In the genomic region with DNA sequence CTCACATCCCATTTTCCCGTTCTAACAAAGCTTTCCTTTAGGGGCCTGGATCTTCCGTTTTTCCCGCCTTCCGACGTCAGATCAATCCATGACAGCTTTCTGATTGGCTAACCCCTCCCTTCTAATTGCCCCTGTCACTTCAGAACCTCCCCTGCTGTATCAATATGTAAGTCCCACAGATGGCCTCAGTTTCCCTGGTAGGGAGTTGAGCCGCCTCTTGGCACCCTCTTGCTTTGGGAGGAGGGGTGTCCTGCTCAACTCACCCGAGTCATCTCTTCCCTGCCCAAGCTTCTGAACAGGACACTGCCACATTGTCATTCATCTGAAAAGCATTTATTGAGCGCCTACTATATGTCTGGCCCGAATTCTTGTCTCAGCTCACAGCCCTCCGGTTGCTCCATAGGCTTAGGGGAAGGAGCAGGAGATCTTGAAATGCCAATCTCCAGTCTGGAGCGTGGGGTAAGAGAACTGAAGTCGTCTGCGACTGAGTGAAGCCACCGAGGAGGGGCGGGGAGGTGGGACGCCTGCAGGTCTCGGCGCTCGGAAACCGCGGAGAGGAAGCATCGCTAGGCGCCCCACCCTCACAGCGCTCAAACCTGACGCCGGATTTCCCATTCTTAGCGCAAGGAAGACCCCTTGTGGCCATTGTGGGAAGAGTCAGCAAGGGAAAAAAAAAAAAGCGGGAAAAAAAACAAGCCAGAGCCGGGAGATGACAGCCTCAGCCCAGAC, we compare ENCODE assay signal across 1 cellular context.
TF ChIP-seq lines count a peak whose summit lies in the region.

No MANE protein-coding gene starts in this region.

TF ChIP-seq in K562, 482 proteins besides CTCF, POLR2A, EP300 and RAD21 (continues in another document):
- TF ChIP-seq CXXC5 (CRISPR knock-in tag; IDR thresholded peaks at IDR 0.05) (peak; percentile 72), TAL1 (IDR thresholded peaks at IDR 0.05) (no peak; the same call in 1 of the 2 replicates), ZNF239 (CRISPR knock-in tag; IDR thresholded peaks at IDR 0.05) (no peak), L3MBTL2 (IDR thresholded peaks at IDR 0.05) (peak; percentile 88), HMGN3 (IDR thresholded peaks at IDR 0.05; ENCODE audit: borderline replicate concordance, extremely low read depth, insufficient read length, low read depth, low read length) (peak; percentile 23), PHF21A (IDR thresholded peaks at IDR 0.05; ENCODE audit: borderline replicate concordance, low read depth) (peak; percentile 74; the same call in 1 of the 2 replicates), PKNOX1 (IDR thresholded peaks at IDR 0.05) (peak; percentile 64), SMARCA4 (IDR thresholded peaks at IDR 0.05) (peak; percentile 28; the same call in 1 of the 2 replicates), JUND (IDR thresholded peaks at IDR 0.05; ENCODE audit: borderline replicate concordance, low read depth, low read length) (peak; percentile 71), JUND (tag; IDR thresholded peaks at IDR 0.05; ENCODE audit: borderline replicate concordance, low read depth, low read length) (no peak; the same call in 2 of the 3 replicates), ZNF174 (CRISPR knock-in tag; IDR thresholded peaks at IDR 0.05) (no peak), BMI1 (IDR thresholded peaks at IDR 0.05; ENCODE audit: low read length) (0 out of 2 replicates have a peak, but pooled peaks have one; percentile 51), SMARCA5 (IDR thresholded peaks at IDR 0.05) (peak; percentile 2; the same call in 1 of the 2 replicates), ZSCAN32 (CRISPR knock-in tag; IDR thresholded peaks at IDR 0.05) (0 out of 2 replicates have a peak, but pooled peaks have one; percentile 27), ELF1 (tag; IDR thresholded peaks at IDR 0.05) (peak; percentile 22; the same call in 1 of the 2 replicates), ZFP1 (CRISPR knock-in tag; IDR thresholded peaks at IDR 0.05) (no peak), KDM5B (IDR thresholded peaks at IDR 0.05; ENCODE audit: insufficient replicate concordance, low read depth, low read length) (no peak), HCFC1 (IDR thresholded peaks at IDR 0.05; ENCODE audit: low read depth, low read length) (peak; percentile 42; the same call in 1 of the 2 replicates), ZHX1 (conservative IDR thresholded peaks at IDR 0.05; ENCODE audit: low read length) (no peak), PYGO2 (tag; IDR thresholded peaks at IDR 0.05) (no peak), GABPA (tag; conservative IDR thresholded peaks at IDR 0.05; ENCODE audit: low read depth) (0 out of 2 replicates have a peak, but pooled peaks have one; percentile 21), RB1 (IDR thresholded peaks at IDR 0.05; ENCODE audit: low read depth) (peak; percentile 99), SMARCE1 (IDR thresholded peaks at IDR 0.05) (no peak), TAF7 (tag; IDR thresholded peaks at IDR 0.05) (no peak), KDM1A (IDR thresholded peaks at IDR 0.05) (0 out of 4 replicates have a peak, but pooled peaks of 1 of the 2 experiments have one; percentile 2), ETV1 (tag; conservative IDR thresholded peaks at IDR 0.05; ENCODE audit: low read depth) (peak; percentile 44; the same call in 1 of the 2 replicates), MAZ (CRISPR knock-in tag; conservative IDR thresholded peaks at IDR 0.05 in 1 of 2, IDR thresholded peaks at IDR 0.05 in 1 of 2) (peak; percentile 62 to 88), BCLAF1 (IDR thresholded peaks at IDR 0.05; ENCODE audit: borderline replicate concordance in 1 of 2, control insufficient read depth in 1 of 2, low read depth in 2 of 2, low read length in 1 of 2) (no peak), CTCFL (IDR thresholded peaks at IDR 0.05; ENCODE audit: borderline replicate concordance, insufficient read depth, low read depth, low read length, poor library complexity, severe bottlenecking) (peak; percentile 26), GATAD2A (IDR thresholded peaks at IDR 0.05) (peak; percentile 45; the same call in 1 of the 2 replicates), NR1H2 (CRISPR knock-in tag; IDR thresholded peaks at IDR 0.05) (peak; percentile 22; the same call in 1 of the 2 replicates), KLF13 (tag; IDR thresholded peaks at IDR 0.05; ENCODE audit: borderline replicate concordance, low read depth) (peak; percentile 14; the same call in 1 of the 2 replicates), MNT (conservative IDR thresholded peaks at IDR 0.05) (0 out of 4 replicates have a peak, but pooled peaks of 1 of the 2 experiments have one; percentile 12)
- TF ChIP-seq, protein P1, sequence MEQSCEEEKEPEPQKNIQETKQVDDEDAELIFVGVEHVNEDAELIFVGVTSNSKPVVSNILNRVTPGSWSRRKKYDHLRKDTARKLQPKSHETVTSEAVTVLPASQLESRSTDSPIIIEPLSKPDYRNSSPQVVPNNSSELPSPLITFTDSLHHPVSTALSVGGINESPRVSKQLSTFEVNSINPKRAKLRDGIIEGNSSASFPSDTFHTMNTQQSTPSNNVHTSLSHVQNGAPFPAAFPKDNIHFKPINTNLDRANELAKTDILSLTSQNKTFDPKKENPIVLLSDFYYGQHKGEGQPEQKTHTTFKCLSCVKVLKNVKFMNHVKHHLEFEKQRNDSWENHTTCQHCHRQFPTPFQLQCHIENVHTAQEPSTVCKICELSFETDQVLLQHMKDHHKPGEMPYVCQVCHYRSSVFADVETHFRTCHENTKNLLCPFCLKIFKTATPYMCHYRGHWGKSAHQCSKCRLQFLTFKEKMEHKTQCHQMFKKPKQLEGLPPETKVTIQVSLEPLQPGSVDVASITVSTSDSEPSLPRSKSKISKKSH (CRISPR knock-in tag; IDR thresholded peaks at IDR 0.05) = no peak
- TF ChIP-seq, protein P2, sequence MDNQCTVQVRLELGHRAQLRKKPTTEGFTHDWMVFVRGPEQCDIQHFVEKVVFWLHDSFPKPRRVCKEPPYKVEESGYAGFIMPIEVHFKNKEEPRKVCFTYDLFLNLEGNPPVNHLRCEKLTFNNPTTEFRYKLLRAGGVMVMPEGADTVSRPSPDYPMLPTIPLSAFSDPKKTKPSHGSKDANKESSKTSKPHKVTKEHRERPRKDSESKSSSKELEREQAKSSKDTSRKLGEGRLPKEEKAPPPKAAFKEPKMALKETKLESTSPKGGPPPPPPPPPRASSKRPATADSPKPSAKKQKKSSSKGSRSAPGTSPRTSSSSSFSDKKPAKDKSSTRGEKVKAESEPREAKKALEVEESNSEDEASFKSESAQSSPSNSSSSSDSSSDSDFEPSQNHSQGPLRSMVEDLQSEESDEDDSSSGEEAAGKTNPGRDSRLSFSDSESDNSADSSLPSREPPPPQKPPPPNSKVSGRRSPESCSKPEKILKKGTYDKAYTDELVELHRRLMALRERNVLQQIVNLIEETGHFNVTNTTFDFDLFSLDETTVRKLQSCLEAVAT (IDR thresholded peaks at IDR 0.05) = peak in 1 of 2 experiments; percentile 13; a peak in 1 of 4 replicates
- TF ChIP-seq, protein P3, sequence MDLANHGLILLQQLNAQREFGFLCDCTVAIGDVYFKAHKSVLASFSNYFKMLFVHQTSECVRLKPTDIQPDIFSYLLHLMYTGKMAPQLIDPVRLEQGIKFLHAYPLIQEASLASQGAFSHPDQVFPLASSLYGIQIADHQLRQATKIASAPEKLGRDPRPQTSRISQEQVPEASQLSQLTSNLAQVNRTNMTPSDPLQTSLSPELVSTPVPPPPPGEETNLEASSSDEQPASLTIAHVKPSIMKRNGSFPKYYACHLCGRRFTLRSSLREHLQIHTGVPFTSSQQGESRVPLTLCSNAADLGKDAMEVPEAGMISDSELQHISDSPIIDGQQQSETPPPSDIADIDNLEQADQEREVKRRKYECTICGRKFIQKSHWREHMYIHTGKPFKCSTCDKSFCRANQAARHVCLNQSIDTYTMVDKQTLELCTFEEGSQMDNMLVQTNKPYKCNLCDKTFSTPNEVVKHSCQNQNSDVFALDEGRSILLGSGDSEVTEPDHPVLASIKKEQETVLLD (IDR thresholded peaks at IDR 0.05) = no peak; the same call in 1 of the 2 replicates
- TF ChIP-seq, protein P4, sequence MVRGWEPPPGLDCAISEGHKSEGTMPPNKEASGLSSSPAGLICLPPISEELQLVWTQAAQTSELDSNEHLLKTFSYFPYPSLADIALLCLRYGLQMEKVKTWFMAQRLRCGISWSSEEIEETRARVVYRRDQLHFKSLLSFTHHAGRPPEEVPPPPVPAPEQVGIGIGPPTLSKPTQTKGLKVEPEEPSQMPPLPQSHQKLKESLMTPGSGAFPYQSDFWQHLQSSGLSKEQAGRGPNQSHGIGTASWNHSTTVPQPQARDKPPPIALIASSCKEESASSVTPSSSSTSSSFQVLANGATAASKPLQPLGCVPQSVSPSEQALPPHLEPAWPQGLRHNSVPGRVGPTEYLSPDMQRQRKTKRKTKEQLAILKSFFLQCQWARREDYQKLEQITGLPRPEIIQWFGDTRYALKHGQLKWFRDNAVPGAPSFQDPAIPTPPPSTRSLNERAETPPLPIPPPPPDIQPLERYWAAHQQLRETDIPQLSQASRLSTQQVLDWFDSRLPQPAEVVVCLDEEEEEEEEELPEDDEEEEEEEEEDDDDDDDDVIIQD (CRISPR knock-in tag; IDR thresholded peaks at IDR 0.05) = no peak
- TF ChIP-seq, protein P5, sequence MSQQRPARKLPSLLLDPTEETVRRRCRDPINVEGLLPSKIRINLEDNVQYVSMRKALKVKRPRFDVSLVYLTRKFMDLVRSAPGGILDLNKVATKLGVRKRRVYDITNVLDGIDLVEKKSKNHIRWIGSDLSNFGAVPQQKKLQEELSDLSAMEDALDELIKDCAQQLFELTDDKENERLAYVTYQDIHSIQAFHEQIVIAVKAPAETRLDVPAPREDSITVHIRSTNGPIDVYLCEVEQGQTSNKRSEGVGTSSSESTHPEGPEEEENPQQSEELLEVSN (IDR thresholded peaks at IDR 0.05; ENCODE audit: borderline replicate concordance in 1 of 2, extremely low read depth in 1 of 2, insufficient read depth in 1 of 2, insufficient read length in 1 of 2, low read depth in 1 of 2, low read length in 1 of 2, poor library complexity in 1 of 2, severe bottlenecking in 1 of 2) = peak; percentile 64 to 94
